1 cellular context compared by ENCODE assay signal in genomic region chr17:19334331-19334730, GRCh38.
TF ChIP-seq lines count a peak whose summit lies in the region.

No MANE protein-coding gene starts in this region.

TF ChIP-seq in IMR-90, 13 proteins besides CTCF, POLR2A, EP300 and RAD21:
- TF ChIP-seq BHLHE40 (IDR thresholded peaks at IDR 0.05; ENCODE audit: low read depth, low read length) (no peak), MAZ (IDR thresholded peaks at IDR 0.05; ENCODE audit: borderline replicate concordance, low read depth, low read length) (no peak), MXI1 (IDR thresholded peaks at IDR 0.05; ENCODE audit: borderline replicate concordance, low read depth, low read length) (no peak), RCOR1 (IDR thresholded peaks at IDR 0.05; ENCODE audit: insufficient replicate concordance, low read length) (no peak), CHD1 (IDR thresholded peaks at IDR 0.05; ENCODE audit: low read depth, low read length) (no peak), MAFK (IDR thresholded peaks at IDR 0.05; ENCODE audit: low read depth, low read length) (no peak), CEBPB (IDR thresholded peaks at IDR 0.05; ENCODE audit: low read depth, low read length) (no peak), NFE2L2 (IDR thresholded peaks at IDR 0.05; ENCODE audit: low read depth, low read length) (no peak)
